8 cellular contexts compared by ENCODE assay signal in genomic region chr6:30679765-30680535, GRCh38. TPM values are rescaled to one million over a fixed set of nuclear protein-coding genes. Genes with fewer than 3 reads are reported as not detected.
A peak's percentile ranks its signal among the peaks of the same experiment; 100 is the strongest.
DNase-seq lines count a peak whose midpoint lies in the region; ATAC-seq and TF ChIP-seq lines count a peak whose summit lies in the region.

No MANE protein-coding gene starts in this region.

- no peak for ATAC-seq in CD4-positive, alpha-beta T cell (ENCODE audit: poor library complexity)
- ATAC-seq in GM21717 (IDR thresholded peaks at IDR 0.05; ENCODE audit: unreplicated experiment): no peak

- H3F3A ChIP-seq in neural progenitor cell (ENCODE audit: low read depth): peaks cover 15% of the 10 kb centered on the region

- H3K79me2 ChIP-seq in neural progenitor cell (ENCODE audit: low read depth): peaks cover 52% of the 10 kb centered on the region

- H3K4me2 ChIP-seq in neural progenitor cell: peak overlapping the region; percentile 75

- no peak for DNase-seq in CD4-positive, alpha-beta T cell
- peak; percentile 97 for DNase-seq in NCI-H82 treated with DMSO at 0.1 percent for 48 hours (lab: John Stamatoyannopoulos, UW; ENCODE audit: unreplicated experiment)
- no peak for DNase-seq in dorsolateral prefrontal cortex
- DNase-seq in neural progenitor cell (ENCODE audit: low spot score): peak; percentile 75
- no peak for DNase-seq in LoVo (ENCODE audit: low spot score)
- DNase-seq in nucleus accumbens (lab: John Stamatoyannopoulos, UW): no peak
- DNase-seq in activated CD4-positive, CD25-positive, alpha-beta regulatory T cell treated with anti-CD3 and anti-CD28 coated beads, Interleukin-2, amount 50 U/mL, for 72 hours: no peak

- H3K36me3 Mint-ChIP-seq in CD4-positive, alpha-beta T cell (ENCODE audit: low read depth): peaks cover 81% of the 10 kb centered on the region
- H3K36me3 Mint-ChIP-seq in neural progenitor cell: peaks cover 17% of the 10 kb centered on the region

- H3K27ac ChIP-seq in CD4-positive, alpha-beta T cell (ENCODE audit: low read depth, low read length): peak overlapping the region; percentile 98
- H3K27ac ChIP-seq in dorsolateral prefrontal cortex: peak overlapping the region in 20 of 59 donors; percentile 1 to 87 (median 32)
- H3K27ac ChIP-seq in neural progenitor cell: peak overlapping the region; percentile 5

- no peak for TF ChIP-seq CTCF in CD4-positive, alpha-beta T cell (IDR thresholded peaks at IDR 0.05)
- TF ChIP-seq CTCF in dorsolateral prefrontal cortex (IDR thresholded peaks at IDR 0.05 in 54 of 56, conservative IDR thresholded peaks at IDR 0.05 in 2 of 56; ENCODE audit: low read depth in 1 of 56, partially characterized antibody in 56 of 56) (no peak), neural progenitor cell (IDR thresholded peaks at IDR 0.05) (no peak)

- peaks cover 46% of the 10 kb centered on the region for H3K4me1 ChIP-seq in neural progenitor cell

- intact Hi-C loops in CD4-positive, alpha-beta T cell (cut with DNase I, micrococcal nuclease): loop anchor here (1.0 to 5.0 kb wide), 6 partner anchors 42 to 407 kb away; no protein-coding TSS in a partner anchor
- intact Hi-C loops in dorsolateral prefrontal cortex (cut with DNase I): loop anchor here (1.0 to 10.0 kb wide), 5 partner anchors 42 to 407 kb away; partner anchors contain the start of gene VARS2 (in 1 of the 2)

- no peak overlapping the region for H2AFZ ChIP-seq in neural progenitor cell (replicated peaks)

- no peak overlapping the region for H3K9ac ChIP-seq in neural progenitor cell

- H3K36me3 ChIP-seq in neural progenitor cell: no peaks in the 10 kb centered on the region

- H3K4me3 ChIP-seq in dorsolateral prefrontal cortex (peak overlapping the region in 34 of 59 donors; percentile 7 to 84 (median 40)), neural progenitor cell (peak overlapping the region; percentile 21)

- peaks cover 62% of the 10 kb centered on the region for H4K20me1 ChIP-seq in neural progenitor cell (ENCODE audit: low read depth)

- CTCF ChIA-PET in CD4-positive, alpha-beta T cell (lab: Charles Lee): interaction anchor here (0.7 to 15.4 kb wide), 10 partner anchors 10 to 224 kb away, joined by 3 to 526 read pairs (median 8); partner anchors contain the start of genes ATAT1, MDC1, NRM and TUBB

- H3K4me3 Mint-ChIP-seq in CD4-positive, alpha-beta T cell: peak overlapping the region; percentile 98
- H3K4me3 Mint-ChIP-seq in neural progenitor cell: peak overlapping the region; percentile 70

- peaks cover 49% of the 10 kb centered on the region for H3K4me1 Mint-ChIP-seq in CD4-positive, alpha-beta T cell (ENCODE audit: low read depth)
- H3K4me1 Mint-ChIP-seq in neural progenitor cell: peaks cover 54% of the 10 kb centered on the region

- H3K27me3 ChIP-seq in CD4-positive, alpha-beta T cell (ENCODE audit: control insufficient read depth, insufficient read depth, low read length): no peaks in the 10 kb centered on the region
- H3K27me3 ChIP-seq in dorsolateral prefrontal cortex (no peaks in the 10 kb centered on the region), neural progenitor cell (no peaks in the 10 kb centered on the region)

- no peaks in the 10 kb centered on the region for H3K9me3 Mint-ChIP-seq in CD4-positive, alpha-beta T cell
- no peaks in the 10 kb centered on the region for H3K9me3 Mint-ChIP-seq in neural progenitor cell

- H3K27me3 Mint-ChIP-seq in CD4-positive, alpha-beta T cell: no peaks in the 10 kb centered on the region
- peaks cover 14% of the 10 kb centered on the region for H3K27me3 Mint-ChIP-seq in neural progenitor cell (ENCODE audit: insufficient read depth, low read depth)

- H3K27ac Mint-ChIP-seq in CD4-positive, alpha-beta T cell: peak overlapping the region; percentile 94
- peak overlapping the region; percentile 26 for H3K27ac Mint-ChIP-seq in neural progenitor cell

- POLR2A ChIA-PET in CD4-positive, alpha-beta T cell (lab: Charles Lee): interaction anchor here (1.0 to 8.1 kb wide), 10 partner anchors 11 to 122 kb away, joined by 3 to 381 read pairs (median 4); partner anchors contain the start of genes MDC1, NRM and TUBB

- no peaks in the 10 kb centered on the region for H3K9me3 ChIP-seq in CD4-positive, alpha-beta T cell (ENCODE audit: control insufficient read depth, low read length)
- no peaks in the 10 kb centered on the region for H3K9me3 ChIP-seq in neural progenitor cell (ENCODE audit: low read depth)

RNA-seq across cellular contexts. Expression of gene PPP1R18, which starts 6.5 kb away (rescaled TPM):
- 10 to 100 TPM; 30.9 to 31.6 TPM for total RNA-seq in CD4-positive, alpha-beta T cell
- total RNA-seq in dorsolateral prefrontal cortex: 10 to 100 TPM in 111 of 120 experiments, 1 to 10 TPM in 9; 8.0 to 42.6 (median 16.0) TPM
- 10.2 and 25.4 TPM in 2 replicates for total RNA-seq in neural progenitor cell (ENCODE audit: low replicate concordance)

RNA-seq across cellular contexts. Expression of gene DHX16, which starts 7.1 kb away (rescaled TPM):
- total RNA-seq in CD4-positive, alpha-beta T cell: 10 to 100 TPM; 15.9 to 16.1 TPM
- 10 to 100 TPM; 15.0 to 28.6 (median 22.7) TPM for total RNA-seq in dorsolateral prefrontal cortex
- total RNA-seq in neural progenitor cell (ENCODE audit: low replicate concordance): 17.6 and 29.2 TPM in 2 replicates

RNA-seq across cellular contexts. Expression of gene NRM, which starts 10.8 kb away (rescaled TPM):
- total RNA-seq in CD4-positive, alpha-beta T cell: 1 to 10 TPM; 3.8 to 4.4 TPM
- 1 to 10 TPM in 119 of 120 experiments, under 1 TPM in 1; 0.83 to 8.0 (median 2.5) TPM for total RNA-seq in dorsolateral prefrontal cortex
- 12.4 and 38.3 TPM in 2 replicates for total RNA-seq in neural progenitor cell (ENCODE audit: low replicate concordance)

RNA-seq across cellular contexts. Expression of gene C6orf136, which starts 33.0 kb away (rescaled TPM):
- total RNA-seq in CD4-positive, alpha-beta T cell: 10 to 100 TPM; 20.3 to 21.7 TPM
- total RNA-seq in dorsolateral prefrontal cortex (100 to 1,000 TPM in 1 of 120 experiments, 10 to 100 TPM in 119; 30.6 to 105 (median 61.8) TPM), neural progenitor cell (ENCODE audit: low replicate concordance) (3.7 and 9.4 TPM in 2 replicates)

RNA-seq across cellular contexts. Expression of gene MDC1, which starts 37.1 kb away (rescaled TPM):
- 10 to 100 TPM; 50.5 to 56.8 TPM for total RNA-seq in CD4-positive, alpha-beta T cell
- total RNA-seq in dorsolateral prefrontal cortex (10 to 100 TPM; 25.7 to 64.4 (median 40.3) TPM), neural progenitor cell (ENCODE audit: low replicate concordance) (22.6 and 29.5 TPM in 2 replicates)

Comparison
In these comparisons a context has a peak if more than half of its experiments do, and no peak if none do; other contexts are left out.
1. DNase-seq: peak in NCI-H82 treated with DMSO at 0.1 percent for 48 hours (single experiment) and neural progenitor cell (single experiment); none in CD4-positive, alpha-beta T cell (0 of 10), dorsolateral prefrontal cortex (0 of 10), LoVo (single experiment), nucleus accumbens (0 of 56) and activated CD4-positive, CD25-positive, alpha-beta regulatory T cell treated with anti-CD3 and anti-CD28 coated beads, Interleukin-2, amount 50 U/mL, for 72 hours (single experiment).